In the genomic region with DNA sequence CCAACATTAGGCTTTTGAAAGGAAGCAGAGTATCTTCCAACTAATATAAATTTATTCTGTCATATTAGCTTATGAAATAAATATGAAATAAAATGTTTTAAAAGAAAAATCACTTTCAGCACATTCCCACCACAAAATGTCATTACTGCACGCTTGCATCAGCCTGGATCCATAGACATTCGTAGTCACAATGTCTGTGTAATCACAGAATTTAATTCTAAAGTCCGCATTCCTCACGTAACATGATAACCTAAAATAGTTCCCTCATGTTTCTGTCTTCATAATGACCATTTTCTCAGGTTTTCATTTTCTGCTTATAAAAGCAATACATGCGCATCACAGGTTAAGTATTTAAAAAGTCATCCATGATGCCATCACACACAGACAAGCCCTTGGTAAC, we compare ENCODE assay signal across 21 cellular contexts.
"Had no signal": no experiment of that assay in that cellular context is flagged by ENCODE, and none has a peak within 500 bp of the region (broad histone marks: within the 10 kb centered on the region; RNA-seq: fewer than 3 reads in every experiment).

No MANE protein-coding gene starts in this region.

- H3K4me1 ChIP-seq: SJSA1 had no signal

- H3K27me3 ChIP-seq: Peyer's patch, SJSA1 had no signal

- H3K27ac Mint-ChIP-seq: activated naive CD4-positive, alpha-beta T cell treated with anti-CD3 and anti-CD28 coated beads for 36 hours; activated naive CD8-positive, alpha-beta T cell; T-helper 1 cell treated with Interleukin-12 subunit alpha and Interleukin-12 subunit beta and Interleukin-4 antibody, amounts not matched to agents 30 μg/mL and 1 μg/mL, for 36 hours had no signal

- H3K4me3 Mint-ChIP-seq: activated naive CD4-positive, alpha-beta T cell treated with anti-CD3 and anti-CD28 coated beads for 36 hours; activated naive CD8-positive, alpha-beta T cell; activated T-cell treated with anti-CD3 and anti-CD28 coated beads, Interleukin-2, amount 50 U/mL, for 4 hours; brain; T-helper 1 cell treated with Interleukin-12 subunit alpha and Interleukin-12 subunit beta and Interleukin-4 antibody, amounts not matched to agents 30 μg/mL and 1 μg/mL, for 36 hours had no signal

- FAIRE-seq: astrocyte had no signal

- H3K36me3 ChIP-seq: Peyer's patch had no signal

- H3K27me3 Mint-ChIP-seq: activated naive CD8-positive, alpha-beta T cell; brain had no signal

- H3K4me3 ChIP-seq: Peyer's patch, SJSA1 had no signal

- ATAC-seq: activated T-cell treated with anti-CD3 and anti-CD28 coated beads, Interleukin-2, amount 50 U/mL, for 4 hours had no signal

- DNase-seq: activated CD4-positive, alpha-beta T cell treated with anti-CD3 and anti-CD28 coated beads for 48 hours; activated CD4-positive, alpha-beta T cell treated with anti-CD3 and anti-CD28 coated beads, Interleukin-2, amount 50 U/mL, for 4 hours; activated CD4-positive, CD25-positive, alpha-beta regulatory T cell treated with anti-CD3 and anti-CD28 coated beads, Interleukin-2, amount 50 U/mL, for 72 hours; activated CD8-positive, alpha-beta memory T cell treated with anti-CD3 and anti-CD28 coated beads for 24 hours; activated gamma-delta T cell; activated naive CD4-positive, alpha-beta T cell treated with anti-CD3 and anti-CD28 coated beads for 36 hours; activated T-cell treated with anti-CD3 and anti-CD28 coated beads, Interleukin-2, amount 50 U/mL, for 4 hours; amygdala; KG1; NCI-H1048; NCI-H146; NCI-H187 treated with DMSO at 0.1 percent for 48 hours; NCI-H2081 treated with DMSO at 0.1 percent for 48 hours; NCI-H446; Peyer's patch; SHP77 had no signal

- H3K27ac ChIP-seq: Peyer's patch, SJSA1 had no signal
